ENCODE assay signal across 30 cellular contexts in the genomic region with DNA sequence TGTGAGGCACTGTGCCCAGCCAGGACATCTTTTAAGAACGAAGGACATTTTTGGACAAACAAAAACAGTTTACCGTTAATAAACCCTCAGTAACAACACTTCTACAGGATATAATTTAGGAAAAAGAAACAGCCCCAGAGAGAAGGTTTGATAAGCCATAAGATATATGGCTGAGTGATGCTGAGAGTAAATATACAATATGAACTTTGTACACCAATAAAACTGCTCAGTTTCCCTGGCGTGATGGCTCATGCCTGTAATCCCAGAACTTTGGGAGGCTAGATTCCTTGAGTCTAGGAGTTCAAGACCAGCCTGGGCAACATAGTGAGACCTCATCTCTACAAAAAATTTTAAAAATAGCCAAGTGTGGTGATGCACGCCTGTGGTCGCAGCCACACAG. TPM values are rescaled to one million over a fixed set of nuclear protein-coding genes. Genes with fewer than 3 reads are reported as not detected.
"Had no signal": no experiment of that assay in that cellular context is flagged by ENCODE, and none has a peak within 500 bp of the region (broad histone marks: within the 10 kb centered on the region; RNA-seq: fewer than 3 reads in every experiment).

No MANE protein-coding gene starts in this region.

- H3K27me3 ChIP-seq: ascending aorta, cardiac muscle cell had no signal

- H3K27ac ChIP-seq: ascending aorta, cardiac muscle cell, VCaP had no signal

- H3K36me3 ChIP-seq: cardiac muscle cell had no signal

- H3K4me3 ChIP-seq: ascending aorta, cardiac muscle cell had no signal

- DNase-seq: activated B cell treated with CpG ODN at 0.5 μM for 24 hours; activated CD4-positive, alpha-beta memory T cell treated with anti-CD3 and anti-CD28 coated beads, Interleukin-2, amount 10 ng/mL, durations not matched to agents 7 days and 5 days; activated CD4-positive, alpha-beta T cell treated with anti-CD3 and anti-CD28 coated beads for 36 hours; activated CD4-positive, alpha-beta T cell treated with anti-CD3 and anti-CD28 coated beads for 48 hours; activated CD4-positive, alpha-beta T cell treated with anti-CD3 and anti-CD28 coated beads, Interleukin-2, amount 10 ng/mL, durations not matched to agents 7 days and 5 days; activated CD4-positive, alpha-beta T cell treated with anti-CD3 and anti-CD28 coated beads, Interleukin-2, amount 50 U/mL, for 48 hours; activated CD4-positive, CD25-positive, alpha-beta regulatory T cell treated with anti-CD3 and anti-CD28 coated beads, Interleukin-2, amount 50 U/mL, for 72 hours; activated CD8-positive, alpha-beta memory T cell treated with anti-CD3 and anti-CD28 coated beads for 24 hours; activated CD8-positive, alpha-beta memory T cell treated with anti-CD3 and anti-CD28 coated beads, Interleukin-2, amount 10 ng/mL, durations not matched to agents 7 days and 5 days; activated CD8-positive, alpha-beta memory T cell treated with anti-CD3 and anti-CD28 coated beads, Interleukin-2, amount 50 U/mL, for 48 hours; activated CD8-positive, alpha-beta T cell treated with anti-CD3 and anti-CD28 coated beads, Interleukin-2, amount 10 ng/mL, durations not matched to agents 7 days and 5 days; activated effector memory CD4-positive, alpha-beta T cell treated with Interleukin-2 at 50 U/mL for 16 hours; activated gamma-delta T cell; activated naive CD4-positive, alpha-beta T cell treated with anti-CD3 and anti-CD28 coated beads, Interleukin-2, amount 10 ng/mL, durations not matched to agents 7 days and 5 days; activated naive CD4-positive, alpha-beta T cell treated with Interleukin-2 at 50 U/mL for 16 hours; activated naive CD8-positive, alpha-beta T cell treated with anti-CD3 and anti-CD28 coated beads, Interleukin-2, amount 10 ng/mL, durations not matched to agents 7 days and 5 days; activated naive CD8-positive, alpha-beta T cell treated with anti-CD3 and anti-CD28 coated beads, Interleukin-2, amount 50 U/mL, for 24 hours; activated T-cell treated with anti-CD3 and anti-CD28 coated beads, Interleukin-2, amount 50 U/mL, for 24 hours; activated T-cell treated with anti-CD3 and anti-CD28 coated beads, Interleukin-2, amount 50 U/mL, for 48 hours; amygdala; anterior cingulate cortex; caudate nucleus; cerebellar nuclear complex; T-helper 1 cell; T-helper 2 cell; T-helper 9 cell had no signal

- ATAC-seq: activated CD4-positive, alpha-beta T cell treated with anti-CD3 and anti-CD28 coated beads for 36 hours; activated CD8-positive, alpha-beta memory T cell treated with anti-CD3 and anti-CD28 coated beads, Interleukin-2, amount 10 ng/mL, durations not matched to agents 7 days and 5 days; activated CD8-positive, alpha-beta T cell treated with anti-CD3 and anti-CD28 coated beads, Interleukin-2, amount 10 ng/mL, durations not matched to agents 7 days and 5 days; activated naive CD8-positive, alpha-beta T cell treated with anti-CD3 and anti-CD28 coated beads, Interleukin-2, amount 50 U/mL, for 24 hours had no signal

- H3K9me3 ChIP-seq: ascending aorta had no signal

- H3K4me1 ChIP-seq: ascending aorta had no signal

RNA-seq across cellular contexts. Expression of a gene that starts 48.2 kb away (rescaled TPM):
- total RNA-seq: activated B cell treated with CpG ODN at 0.5 μM for 24 hours; activated CD8-positive, alpha-beta T cell treated with anti-CD3 and anti-CD28 coated beads, Interleukin-2, amount 10 ng/mL, durations not matched to agents 7 days and 5 days; ascending aorta; bronchial epithelial cell had no signal
